In the genomic region with DNA sequence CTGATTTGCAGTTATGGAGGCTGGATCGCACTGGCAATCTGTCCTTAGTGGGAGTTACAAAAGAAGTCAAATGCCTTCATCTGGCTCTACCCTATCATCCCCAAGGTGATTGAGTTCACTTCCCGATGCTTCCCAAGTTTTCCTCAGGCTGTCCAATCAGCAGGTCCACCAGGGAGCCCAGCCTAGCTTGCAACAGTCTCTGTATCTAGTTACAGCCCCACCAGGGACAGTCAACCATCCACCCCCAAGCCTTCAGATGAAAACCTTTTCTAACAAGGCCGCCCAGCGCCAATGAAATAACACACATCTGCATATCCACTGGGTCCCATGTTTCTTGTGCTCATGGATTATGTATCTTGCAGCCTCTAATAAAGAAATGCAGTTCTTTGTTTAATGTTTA, we compare ENCODE assay signal across 16 cellular contexts.
DNase-seq lines count a peak whose midpoint lies in the region; ATAC-seq, FAIRE-seq and TF ChIP-seq lines count a peak whose summit lies in the region.
"Had no signal": no experiment of that assay in that cellular context is flagged by ENCODE, and none has a peak within 500 bp of the region (broad histone marks: within the 10 kb centered on the region; RNA-seq: fewer than 3 reads in every experiment).

No MANE protein-coding gene starts in this region.

- no peak overlapping the region for H2BK20ac ChIP-seq in H9 (ENCODE audit: low read depth, low read length, poor library complexity, severe bottlenecking)

- no peak overlapping the region for H2BK12ac ChIP-seq in H9 (ENCODE audit: insufficient read length, low read depth, low read length)

- H3K4me3 ChIP-seq in endothelial cell of umbilical vein (replicated peaks in 1 of 3; ENCODE audit: insufficient read depth in 1 of 3, low read depth in 1 of 3, low read length in 3 of 3), result no peak overlapping the region
- H3K4me3 ChIP-seq in neural cell (ENCODE audit: low read length), result no peak overlapping the region
- H3K4me3 ChIP-seq: BLaER1 treated with 17β-estradiol and CSF1 and Interleukin-3, amounts not matched to agents 10 nM and 100 nM had no signal

- no peak overlapping the region for H4K8ac ChIP-seq in H9 (replicated peaks; ENCODE audit: insufficient read length, low read depth, low read length)

- H3K23me2 ChIP-seq in H9 (ENCODE audit: insufficient read length, low read depth, low read length, poor library complexity, severe bottlenecking), result no peaks in the 10 kb centered on the region

- intact Hi-C loops in endothelial cell of umbilical vein (cut with micrococcal nuclease), result no loop called here

- H3K9me2 ChIP-seq in neural cell (ENCODE audit: insufficient read depth, low read length), result no peaks in the 10 kb centered on the region

- H2BK5ac ChIP-seq in H9 (ENCODE audit: insufficient read length, low read length), result no peak overlapping the region

- DNase-seq in DMS 273 (lab: John Stamatoyannopoulos, UW; ENCODE audit: unreplicated experiment) (peak; percentile 74), H9 (peak; percentile 28), endothelial cell of umbilical vein (ENCODE audit: low read depth, low spot score) (no peak), NOMO-1 treated with DMSO at 0.1 percent for 48 hours (lab: John Stamatoyannopoulos, UW; ENCODE audit: unreplicated experiment) (no peak)
- DNase-seq: HCEC 1CT, NCI-H187, NCI-H2171 treated with DMSO at 0.1 percent for 48 hours, NCI-H446 treated with DMSO at 0.1 percent for 48 hours, NCI-H82 had no signal

- no peak overlapping the region for H3K14ac ChIP-seq in H9 (ENCODE audit: insufficient read depth, low read length)

- BruUV-seq in endothelial cell of umbilical vein (replicated peaks; lab: Mats Ljungman, UMichigan), result no TSS peak

- H3T11ph ChIP-seq in H9 (ENCODE audit: low read length), result no peak overlapping the region

- H4K5ac ChIP-seq in H9 (ENCODE audit: insufficient read length, low read depth, low read length), result no peak overlapping the region

- H2BK15ac ChIP-seq in H9 (ENCODE audit: low read depth, low read length), result no peak overlapping the region

- no peak overlapping the region for H3K18ac ChIP-seq in H9 (ENCODE audit: insufficient read length, low read depth, low read length)

- H3K56ac ChIP-seq in H9 (ENCODE audit: insufficient read length, low read depth, low read length), result no peak overlapping the region

- no peaks in the 10 kb centered on the region for H3K27me3 Mint-ChIP-seq in H9 (ENCODE audit: low read depth)

- H3K79me1 ChIP-seq in H9 (ENCODE audit: insufficient read depth, low read depth, low read length, poor library complexity, severe bottlenecking), result no peaks in the 10 kb centered on the region

- no peaks in the 10 kb centered on the region for H3K4me1 ChIP-seq in H9 (ENCODE audit: insufficient read depth, low read length)
- H3K4me1 ChIP-seq in endothelial cell of umbilical vein (ENCODE audit: control insufficient read depth, extremely low read depth, insufficient read depth, low read length), result no peaks in the 10 kb centered on the region
- H3K4me1 ChIP-seq: BLaER1 treated with 17β-estradiol and CSF1 and Interleukin-3, amounts not matched to agents 10 nM and 100 nM had no signal

- H3K9me3 Mint-ChIP-seq in H9, result peaks cover 0 to 4% of the 10 kb centered on the region in 2 experiments; a peak in 1 of 5 replicates

- peaks cover 0 to 9% (median 5%) of the 10 kb centered on the region in 3 experiments; a peak in 4 of 7 replicates for H3K36me3 Mint-ChIP-seq in H9 (ENCODE audit: insufficient read depth in 1 of 3, low read depth in 3 of 3)

- H3K79me2 ChIP-seq in H9 (ENCODE audit: insufficient read depth, low read length), result no peaks in the 10 kb centered on the region
- H3K79me2 ChIP-seq in endothelial cell of umbilical vein (ENCODE audit: control insufficient read depth, insufficient read depth, low read length), result no peaks in the 10 kb centered on the region
- H3K79me2 ChIP-seq in neural cell (replicated peaks; ENCODE audit: insufficient read depth, low read length), result peaks cover 39% of the 10 kb centered on the region

- no peak for TF ChIP-seq RAD21 in neural cell (conservative IDR thresholded peaks at IDR 0.05)

- no peak overlapping the region for H3K23ac ChIP-seq in H9 (ENCODE audit: insufficient read length, low read depth, low read length)

- TF ChIP-seq CTCF in H9 (conservative IDR thresholded peaks at IDR 0.05) (no peak), endothelial cell of umbilical vein (IDR thresholded peaks at IDR 0.05; ENCODE audit: extremely low read depth in 1 of 2, insufficient read depth in 1 of 2, low read depth in 1 of 2, low read length in 2 of 2) (no peak), neural cell (IDR thresholded peaks at IDR 0.05; ENCODE audit: poor library complexity, severe bottlenecking) (no peak)

- H3K9ac ChIP-seq in H9 (ENCODE audit: extremely low read depth, insufficient read length, low read length), result no peak overlapping the region
- H3K9ac ChIP-seq in endothelial cell of umbilical vein (replicated peaks; ENCODE audit: extremely low read depth, insufficient read depth, low read length), result no peak overlapping the region
- no peak overlapping the region for H3K9ac ChIP-seq in neural cell (ENCODE audit: low read length)
- H3K9ac ChIP-seq: BLaER1 treated with 17β-estradiol and CSF1 and Interleukin-3, amounts not matched to agents 10 nM and 100 nM had no signal

- H3K27ac Mint-ChIP-seq in H9, result peak overlapping the region in 2 of 3 experiments; percentile 2 to 30; a peak in 2 of 7 replicates

- TF ChIP-seq EP300 in neural cell (conservative IDR thresholded peaks at IDR 0.05; ENCODE audit: poor library complexity, severe bottlenecking), result no peak

- H4K20me1 ChIP-seq in H9 (ENCODE audit: control insufficient read depth, insufficient read depth, insufficient read length) (no peaks in the 10 kb centered on the region), endothelial cell of umbilical vein (replicated peaks; ENCODE audit: control insufficient read depth, extremely low read depth, insufficient read depth, low read length) (peaks cover 4% of the 10 kb centered on the region), neural cell (ENCODE audit: insufficient read depth) (no peaks in the 10 kb centered on the region)
- H4K20me1 ChIP-seq: BLaER1 treated with 17β-estradiol and CSF1 and Interleukin-3, amounts not matched to agents 10 nM and 100 nM had no signal

- H3F3A ChIP-seq in neural cell (ENCODE audit: insufficient read depth, low read length, poor library complexity, severe bottlenecking), result no peaks in the 10 kb centered on the region

- ATAC-seq in HG03280 (IDR thresholded peaks at IDR 0.05; ENCODE audit: unreplicated experiment), result no peak
- no peak for ATAC-seq in HG03039 (IDR thresholded peaks at IDR 0.05; ENCODE audit: unreplicated experiment)

- H3K36me3 ChIP-seq in endothelial cell of umbilical vein (ENCODE audit: control insufficient read depth in 2 of 2, extremely low read depth in 1 of 2, insufficient read depth in 2 of 2, low read length in 2 of 2), result peaks cover 0 to 9% of the 10 kb centered on the region in 2 experiments
- no peaks in the 10 kb centered on the region for H3K36me3 ChIP-seq in neural cell (ENCODE audit: insufficient read depth, low read length)
- H3K36me3 ChIP-seq: BLaER1 treated with 17β-estradiol and CSF1 and Interleukin-3, amounts not matched to agents 10 nM and 100 nM had no signal

- no peak overlapping the region for H4K91ac ChIP-seq in H9 (ENCODE audit: insufficient read length, low read depth, low read length)

- H3K9me1 ChIP-seq in endothelial cell of umbilical vein (replicated peaks; ENCODE audit: control insufficient read depth, extremely low read depth, insufficient read depth, low read length), result no peaks in the 10 kb centered on the region

- H3K4ac ChIP-seq in H9 (ENCODE audit: low read depth, low read length), result no peak overlapping the region

- H3K27me3 ChIP-seq in H9 (ENCODE audit: insufficient read depth, low read length) (no peaks in the 10 kb centered on the region), endothelial cell of umbilical vein (ENCODE audit: control insufficient read depth in 2 of 2, insufficient read depth in 2 of 2, low read length in 2 of 2) (no peaks in the 10 kb centered on the region), neural cell (ENCODE audit: insufficient read depth, low read depth, low read length) (no peaks in the 10 kb centered on the region)
- H3K27me3 ChIP-seq: BLaER1 treated with 17β-estradiol and CSF1 and Interleukin-3, amounts not matched to agents 10 nM and 100 nM had no signal

- dilution Hi-C loops in endothelial cell of umbilical vein (cut with MboI; ENCODE audit: extremely low pct_ligation_motif_present, low sequenced_read_pairs), result no loop called here

- no peak overlapping the region for H2BK120ac ChIP-seq in H9 (ENCODE audit: low read depth, low read length, poor library complexity, severe bottlenecking)

- CTCF ChIA-PET in endothelial cell of umbilical vein (lab: Charles Lee), result no interaction called here

- H2AFZ ChIP-seq in H9 (ENCODE audit: low read length) (no peak overlapping the region), endothelial cell of umbilical vein (ENCODE audit: low read depth, low read length) (no peak overlapping the region), neural cell (ENCODE audit: low read depth, low read length) (no peak overlapping the region)

- H3K27ac ChIP-seq in H9 (ENCODE audit: insufficient read length, low read depth, low read length) (no peak overlapping the region), endothelial cell of umbilical vein (ENCODE audit: insufficient read depth, low read depth, low read length) (no peak overlapping the region), neural cell (ENCODE audit: low read length) (peak overlapping the region; percentile 26)
- H3K27ac ChIP-seq: BLaER1 treated with 17β-estradiol and CSF1 and Interleukin-3, amounts not matched to agents 10 nM and 100 nM; HL-60 had no signal

- POLR2A ChIA-PET in endothelial cell of umbilical vein (lab: Charles Lee), result no interaction called here

- no peak for TF ChIP-seq POLR2A in endothelial cell of umbilical vein (IDR thresholded peaks at IDR 0.05; ENCODE audit: low read depth, low read length)

- peak; percentile 21 for FAIRE-seq in endothelial cell of umbilical vein (lab: Jason Lieb, UNC)
- FAIRE-seq: A204.1, GM19239 had no signal

- no peak overlapping the region for H2AK5ac ChIP-seq in H9 (ENCODE audit: insufficient read length, low read length)

- no peak overlapping the region for H3K4me2 ChIP-seq in H9 (ENCODE audit: insufficient read depth, insufficient read length, low read length)
- no peak overlapping the region for H3K4me2 ChIP-seq in endothelial cell of umbilical vein (ENCODE audit: insufficient read depth, low read length)
- peak overlapping the region; percentile 7 for H3K4me2 ChIP-seq in neural cell (ENCODE audit: low read length)
- H3K4me2 ChIP-seq: BLaER1 treated with 17β-estradiol and CSF1 and Interleukin-3, amounts not matched to agents 10 nM and 100 nM had no signal

- H3K9me3 ChIP-seq in H9 (ENCODE audit: control insufficient read depth, low read depth, low read length) (no peaks in the 10 kb centered on the region), endothelial cell of umbilical vein (replicated peaks; ENCODE audit: control insufficient read depth, insufficient read depth, low read length) (no peaks in the 10 kb centered on the region), neural cell (ENCODE audit: low read length) (no peaks in the 10 kb centered on the region)
- H3K9me3 ChIP-seq: BLaER1 treated with 17β-estradiol and CSF1 and Interleukin-3, amounts not matched to agents 10 nM and 100 nM had no signal

- peaks cover 16 to 27% of the 10 kb centered on the region in 2 experiments for H3K4me1 Mint-ChIP-seq in H9

- no peak overlapping the region for H3K4me3 Mint-ChIP-seq in H9

- no CpG with 5 or more reads among the region's 4 CpGs for WGBS in H9 (ENCODE audit: extremely low coverage, insufficient read length, low lambda C conversion rate)

Comparison
In these comparisons a context has a peak if more than half of its experiments do, and no peak if none do; other contexts are left out.
1. DNase-seq: peak in DMS 273 (single experiment) and H9 (single experiment); none in endothelial cell of umbilical vein (single experiment) and NOMO-1 treated with DMSO at 0.1 percent for 48 hours (single experiment).